ENCODE assay signal across 8 cellular contexts in the genomic region with DNA sequence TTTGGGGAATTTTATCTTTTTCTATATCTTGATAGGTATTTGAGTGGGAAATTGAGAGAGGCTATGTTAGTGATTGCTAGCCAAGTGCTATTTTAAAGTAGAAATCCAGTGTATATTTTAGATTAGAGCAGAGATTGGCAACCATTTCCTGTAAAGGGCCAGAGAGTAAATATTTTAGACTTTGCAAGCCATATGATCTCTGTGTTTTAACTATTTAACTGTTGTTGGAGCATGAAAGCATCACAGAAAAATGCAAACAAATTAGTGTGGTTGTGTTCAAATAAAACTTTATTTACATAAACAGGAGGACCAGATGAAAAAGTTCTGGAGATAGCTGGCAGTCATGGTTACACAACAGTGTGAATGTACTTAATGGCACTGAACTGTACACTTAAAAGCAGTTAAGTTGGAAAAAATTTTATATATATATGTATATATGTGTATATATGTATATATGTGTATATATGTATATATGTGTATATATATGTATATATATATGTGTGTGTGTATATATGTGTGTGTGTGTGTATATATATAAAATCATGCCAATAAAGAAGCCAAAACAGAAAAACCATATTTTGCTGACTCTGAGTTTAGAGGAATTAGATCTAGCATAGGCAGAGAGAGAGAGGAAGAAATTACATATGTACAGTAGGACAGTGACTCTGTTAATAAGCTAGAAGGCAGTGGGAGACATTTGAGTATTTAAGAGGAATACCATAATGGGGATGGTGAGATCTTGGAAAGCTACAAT.
DNase-seq lines count a peak whose midpoint lies in the region; ATAC-seq and TF ChIP-seq lines count a peak whose summit lies in the region.

No MANE protein-coding gene starts in this region.

- H3K27me3 ChIP-seq in GM23248 (replicated peaks; ENCODE audit: insufficient read depth) (no peaks in the 10 kb centered on the region), RWPE2 (ENCODE audit: insufficient read depth, poor library complexity, severe bottlenecking) (no peaks in the 10 kb centered on the region), gastrocnemius medialis (no peaks in the 10 kb centered on the region)

- DNase-seq in GM23248 (peak; percentile 17), RWPE2 (ENCODE audit: low spot score) (no peak), fibroblast of gingiva (ENCODE audit: low read depth) (peak; percentile 44), gastrocnemius medialis (no peak), cerebellar nuclear complex (lab: John Stamatoyannopoulos, UW) (no peak), SIG-M5 (lab: John Stamatoyannopoulos, UW) (no peak)
- no peak for DNase-seq in activated CD8-positive, alpha-beta memory T cell treated with anti-CD3 and anti-CD28 coated beads, Interleukin-2, amount 10 ng/mL, durations not matched to agents 7 days and 5 days
- DNase-seq in activated naive CD4-positive, alpha-beta T cell treated with anti-CD3 and anti-CD28 coated beads, Interleukin-2, amount 10 ng/mL, durations not matched to agents 7 days and 5 days, result no peak

- no peak overlapping the region for H3K4me3 Mint-ChIP-seq in activated CD8-positive, alpha-beta memory T cell treated with anti-CD3 and anti-CD28 coated beads, Interleukin-2, amount 10 ng/mL, durations not matched to agents 7 days and 5 days
- no peak overlapping the region for H3K4me3 Mint-ChIP-seq in activated naive CD4-positive, alpha-beta T cell treated with anti-CD3 and anti-CD28 coated beads, Interleukin-2, amount 10 ng/mL, durations not matched to agents 7 days and 5 days

- H3K9me3 Mint-ChIP-seq in activated CD8-positive, alpha-beta memory T cell treated with anti-CD3 and anti-CD28 coated beads, Interleukin-2, amount 10 ng/mL, durations not matched to agents 7 days and 5 days (ENCODE audit: low read depth), result no peaks in the 10 kb centered on the region
- H3K9me3 Mint-ChIP-seq in activated naive CD4-positive, alpha-beta T cell treated with anti-CD3 and anti-CD28 coated beads, Interleukin-2, amount 10 ng/mL, durations not matched to agents 7 days and 5 days, result no peaks in the 10 kb centered on the region

- CTCF ChIA-PET in activated CD8-positive, alpha-beta memory T cell treated with anti-CD3 and anti-CD28 coated beads, Interleukin-2, amount 10 ng/mL, durations not matched to agents 7 days and 5 days (lab: Charles Lee), result no interaction called here
- CTCF ChIA-PET in activated naive CD4-positive, alpha-beta T cell treated with anti-CD3 and anti-CD28 coated beads, Interleukin-2, amount 10 ng/mL, durations not matched to agents 7 days and 5 days (lab: Charles Lee), result no interaction called here

- in situ Hi-C loops in GM23248 (cut with MboI), result no loop called here
- in situ Hi-C loops in gastrocnemius medialis (cut with MboI; ENCODE audit: low sequenced_read_pairs in 4 of 4), result no loop called here

- H3K9me2 ChIP-seq in GM23248 (ENCODE audit: insufficient read depth), result no peaks in the 10 kb centered on the region

- no peak for TF ChIP-seq POLR2A in gastrocnemius medialis (IDR thresholded peaks at IDR 0.05)

- H3K9me3 ChIP-seq in GM23248 (ENCODE audit: low read depth) (no peaks in the 10 kb centered on the region), RWPE2 (ENCODE audit: severe bottlenecking) (no peaks in the 10 kb centered on the region), gastrocnemius medialis (no peaks in the 10 kb centered on the region)

- H3K4me2 ChIP-seq in GM23248 (ENCODE audit: unreplicated experiment), result peak overlapping the region; percentile 84

- no peak overlapping the region for H3K27ac Mint-ChIP-seq in activated CD8-positive, alpha-beta memory T cell treated with anti-CD3 and anti-CD28 coated beads, Interleukin-2, amount 10 ng/mL, durations not matched to agents 7 days and 5 days
- no peak overlapping the region for H3K27ac Mint-ChIP-seq in activated naive CD4-positive, alpha-beta T cell treated with anti-CD3 and anti-CD28 coated beads, Interleukin-2, amount 10 ng/mL, durations not matched to agents 7 days and 5 days

- peak overlapping the region; percentile 100 for H3K27ac ChIP-seq in GM23248
- H3K27ac ChIP-seq in RWPE2 (ENCODE audit: poor library complexity, severe bottlenecking), result peak overlapping the region; percentile 98
- peak overlapping the region; percentile 85 to 90 (median 90) for H3K27ac ChIP-seq in gastrocnemius medialis

- H3K36me3 ChIP-seq in GM23248 (ENCODE audit: low read depth) (no peaks in the 10 kb centered on the region), RWPE2 (ENCODE audit: low read depth) (no peaks in the 10 kb centered on the region), gastrocnemius medialis (no peaks in the 10 kb centered on the region)

- no peaks in the 10 kb centered on the region for H4K20me1 ChIP-seq in GM23248 (ENCODE audit: insufficient read depth)

- no peak overlapping the region for H3K4me3 ChIP-seq in GM23248
- no peak overlapping the region for H3K4me3 ChIP-seq in RWPE2 (ENCODE audit: severe bottlenecking)
- no peak overlapping the region for H3K4me3 ChIP-seq in gastrocnemius medialis

- peaks cover 37% of the 10 kb centered on the region for H3K4me1 ChIP-seq in GM23248 (ENCODE audit: insufficient read depth)
- H3K4me1 ChIP-seq in RWPE2 (ENCODE audit: insufficient read depth, poor library complexity, severe bottlenecking), result peaks cover 51% of the 10 kb centered on the region
- H3K4me1 ChIP-seq in gastrocnemius medialis, result peaks cover 22 to 38% of the 10 kb centered on the region in 2 donors

- H3K36me3 Mint-ChIP-seq in activated CD8-positive, alpha-beta memory T cell treated with anti-CD3 and anti-CD28 coated beads, Interleukin-2, amount 10 ng/mL, durations not matched to agents 7 days and 5 days, result peaks cover 3% of the 10 kb centered on the region
- peaks cover 6% of the 10 kb centered on the region for H3K36me3 Mint-ChIP-seq in activated naive CD4-positive, alpha-beta T cell treated with anti-CD3 and anti-CD28 coated beads, Interleukin-2, amount 10 ng/mL, durations not matched to agents 7 days and 5 days

- no peak overlapping the region for H2AFZ ChIP-seq in GM23248

- H3F3A ChIP-seq in GM23248 (ENCODE audit: insufficient read depth), result peaks cover 50% of the 10 kb centered on the region

- intact Hi-C loops in gastrocnemius medialis (cut with DNase I; ENCODE audit: low total_unique reads), result no loop called here

- peak overlapping the region; percentile 87 for H3K9ac ChIP-seq in GM23248

- ATAC-seq in RWPE2 (ENCODE audit: low read depth) (no peak), gastrocnemius medialis (no peak)
- ATAC-seq in activated CD8-positive, alpha-beta memory T cell treated with anti-CD3 and anti-CD28 coated beads, Interleukin-2, amount 10 ng/mL, durations not matched to agents 7 days and 5 days, result no peak

- H3K27me3 Mint-ChIP-seq in activated CD8-positive, alpha-beta memory T cell treated with anti-CD3 and anti-CD28 coated beads, Interleukin-2, amount 10 ng/mL, durations not matched to agents 7 days and 5 days, result no peaks in the 10 kb centered on the region
- H3K27me3 Mint-ChIP-seq in activated naive CD4-positive, alpha-beta T cell treated with anti-CD3 and anti-CD28 coated beads, Interleukin-2, amount 10 ng/mL, durations not matched to agents 7 days and 5 days, result no peaks in the 10 kb centered on the region

- TF ChIP-seq CTCF in RWPE2 (IDR thresholded peaks at IDR 0.05; ENCODE audit: poor library complexity, severe bottlenecking) (no peak), gastrocnemius medialis (IDR thresholded peaks at IDR 0.05 in 4 of 5, conservative IDR thresholded peaks at IDR 0.05 in 1 of 5) (no peak)

- H3K79me2 ChIP-seq in GM23248 (ENCODE audit: insufficient read depth), result no peaks in the 10 kb centered on the region

- peaks cover 25% of the 10 kb centered on the region for H3K4me1 Mint-ChIP-seq in activated CD8-positive, alpha-beta memory T cell treated with anti-CD3 and anti-CD28 coated beads, Interleukin-2, amount 10 ng/mL, durations not matched to agents 7 days and 5 days
- H3K4me1 Mint-ChIP-seq in activated naive CD4-positive, alpha-beta T cell treated with anti-CD3 and anti-CD28 coated beads, Interleukin-2, amount 10 ng/mL, durations not matched to agents 7 days and 5 days, result peaks cover 7% of the 10 kb centered on the region

Comparison
In these comparisons a context has a peak if more than half of its experiments do, and no peak if none do; other contexts are left out.
1. DNase-seq: peak in GM23248 (single experiment) and fibroblast of gingiva (single experiment); none in RWPE2 (single experiment), gastrocnemius medialis (0 of 2), cerebellar nuclear complex (0 of 2), activated CD8-positive, alpha-beta memory T cell treated with anti-CD3 and anti-CD28 coated beads, Interleukin-2, amount 10 ng/mL, durations not matched to agents 7 days and 5 days (single experiment), activated naive CD4-positive, alpha-beta T cell treated with anti-CD3 and anti-CD28 coated beads, Interleukin-2, amount 10 ng/mL, durations not matched to agents 7 days and 5 days (single experiment) and SIG-M5 (single experiment).
2. Peak in every context shown above with its lines, with median percentiles within 50 percentile points of each other: H3K27ac ChIP-seq.